Comparison of ENCODE assay signal across 8 cellular contexts in genomic region chr17:50864747-50865059, GRCh38. TPM values are rescaled to one million over a fixed set of nuclear protein-coding genes. Genes with fewer than 3 reads are reported as not detected.
DNase-seq lines count a peak whose midpoint lies in the region; ATAC-seq, FAIRE-seq and TF ChIP-seq lines count a peak whose summit lies in the region.

No MANE protein-coding gene starts in this region.

- POLR2A ChIA-PET in CD8-positive, alpha-beta memory T cell (lab: Charles Lee), result interaction anchor here (3.0 to 5.2 kb wide), 6 partner anchors 12 to 256 kb away, joined by 10 to 70 read pairs (median 31); partner anchors contain the start of gene SPAG9
- POLR2A ChIA-PET in endothelial cell of umbilical vein (lab: Charles Lee), result interaction anchor here (2.3 to 2.9 kb wide), 4 partner anchors 11 to 256 kb away, joined by 10 to 67 read pairs (median 21); partner anchors contain the start of gene SPAG9

- ATAC-seq in HG02938 (IDR thresholded peaks at IDR 0.05; ENCODE audit: unreplicated experiment) (no peak), HG03025 (IDR thresholded peaks at IDR 0.05; ENCODE audit: low FRiP score, unreplicated experiment) (no peak), GM19023 (IDR thresholded peaks at IDR 0.05; ENCODE audit: unreplicated experiment) (no peak)

- H3K36me3 Mint-ChIP-seq in CD8-positive, alpha-beta memory T cell, result peaks cover 5 to 40% (median 17%) of the 10 kb centered on the region in 3 donors

- H3K79me2 ChIP-seq in endothelial cell of umbilical vein (ENCODE audit: control insufficient read depth, insufficient read depth, low read length), result peaks cover 4% of the 10 kb centered on the region

- no peaks in the 10 kb centered on the region for H4K20me1 ChIP-seq in endothelial cell of umbilical vein (replicated peaks; ENCODE audit: control insufficient read depth, extremely low read depth, insufficient read depth, low read length)

- intact Hi-C loops in endothelial cell of umbilical vein (cut with micrococcal nuclease), result loop anchor here (5.0 kb wide), 1 partner anchor 398 kb away; the partner anchor contains the start of genes MBTD1 and UTP18
- intact Hi-C loops in ovary (cut with DNase I), result loop anchor here in 2 of 4 donors (5.0 kb wide), 4 partner anchors 38 to 88 kb away; no protein-coding TSS in a partner anchor

- no peak for TF ChIP-seq EP300 in ovary (IDR thresholded peaks at IDR 0.05)

- peaks cover 0 to 3% (median 0%) of the 10 kb centered on the region in 5 donors for H3K9me3 Mint-ChIP-seq in CD8-positive, alpha-beta memory T cell

- CTCF ChIA-PET in CD8-positive, alpha-beta memory T cell (lab: Charles Lee), result interaction anchor here (1.2 to 3.6 kb wide), 4 partner anchors 12 to 87 kb away, joined by 3 to 38 read pairs (median 14); no protein-coding TSS in a partner anchor
- CTCF ChIA-PET in endothelial cell of umbilical vein (lab: Charles Lee), result interaction anchor here (7.5 to 8.0 kb wide), 2 partner anchors 14 to 88 kb away, joined by 125 to 149 read pairs; no protein-coding TSS in a partner anchor

- no peaks in the 10 kb centered on the region for H3K9me3 ChIP-seq in CD8-positive, alpha-beta memory T cell (ENCODE audit: low read length)
- H3K9me3 ChIP-seq in Peyer's patch (no peaks in the 10 kb centered on the region), endothelial cell of umbilical vein (replicated peaks; ENCODE audit: control insufficient read depth, insufficient read depth, low read length) (no peaks in the 10 kb centered on the region), ovary (no peaks in the 10 kb centered on the region)

- peak overlapping the region; percentile 73 for H3K9ac ChIP-seq in endothelial cell of umbilical vein (replicated peaks; ENCODE audit: extremely low read depth, insufficient read depth, low read length)

- peaks cover 56% of the 10 kb centered on the region for H3K4me1 ChIP-seq in CD8-positive, alpha-beta memory T cell (ENCODE audit: insufficient read depth, low read length)
- H3K4me1 ChIP-seq in Peyer's patch (peaks cover 0 to 9% (median 3%) of the 10 kb centered on the region in 4 donors), endothelial cell of umbilical vein (ENCODE audit: control insufficient read depth, extremely low read depth, insufficient read depth, low read length) (peaks cover 11% of the 10 kb centered on the region), ovary (ENCODE audit: insufficient read depth) (peaks cover 2% of the 10 kb centered on the region)

- H3K27me3 Mint-ChIP-seq in CD8-positive, alpha-beta memory T cell, result peaks cover 0 to 3% of the 10 kb centered on the region in 2 donors

- FAIRE-seq in endothelial cell of umbilical vein (lab: Jason Lieb, UNC), result no peak

- H3K27ac Mint-ChIP-seq in CD8-positive, alpha-beta memory T cell, result peak overlapping the region; percentile 95 to 99 (median 97)

- H3K36me3 ChIP-seq in CD8-positive, alpha-beta memory T cell (ENCODE audit: insufficient read depth, low read length), result peaks cover 10% of the 10 kb centered on the region
- peaks cover 0 to 27% (median 0%) of the 10 kb centered on the region in 3 donors for H3K36me3 ChIP-seq in Peyer's patch
- peaks cover 2 to 5% of the 10 kb centered on the region in 2 experiments for H3K36me3 ChIP-seq in endothelial cell of umbilical vein (ENCODE audit: control insufficient read depth in 2 of 2, extremely low read depth in 1 of 2, insufficient read depth in 2 of 2, low read length in 2 of 2)
- no peaks in the 10 kb centered on the region for H3K36me3 ChIP-seq in ovary

- no peak for DNase-seq in CD8-positive, alpha-beta memory T cell
- DNase-seq in Peyer's patch, result no peak
- DNase-seq in endothelial cell of umbilical vein (ENCODE audit: low read depth, low spot score), result no peak
- DNase-seq in ovary, result no peak
- no peak for DNase-seq in cerebellar nuclear complex (lab: John Stamatoyannopoulos, UW)

- TF ChIP-seq CTCF in Peyer's patch (IDR thresholded peaks at IDR 0.05) (peak in 2 of 6 experiments; percentile 12 to 16), endothelial cell of umbilical vein (IDR thresholded peaks at IDR 0.05; ENCODE audit: extremely low read depth in 1 of 2, insufficient read depth in 1 of 2, low read depth in 1 of 2, low read length in 2 of 2) (no peak), ovary (IDR thresholded peaks at IDR 0.05) (no peak)

- peak overlapping the region; percentile 85 for H3K27ac ChIP-seq in CD8-positive, alpha-beta memory T cell (ENCODE audit: low read depth, low read length)
- H3K27ac ChIP-seq in Peyer's patch (peak overlapping the region; percentile 95 to 100 (median 99)), endothelial cell of umbilical vein (ENCODE audit: insufficient read depth, low read depth, low read length) (no peak overlapping the region), ovary (peak overlapping the region; percentile 71 to 98)

- no peaks in the 10 kb centered on the region for H3K9me1 ChIP-seq in endothelial cell of umbilical vein (replicated peaks; ENCODE audit: control insufficient read depth, extremely low read depth, insufficient read depth, low read length)

- H3K27me3 ChIP-seq in CD8-positive, alpha-beta memory T cell (ENCODE audit: insufficient read depth, low read length, poor library complexity, severe bottlenecking), result no peaks in the 10 kb centered on the region
- H3K27me3 ChIP-seq in Peyer's patch (no peaks in the 10 kb centered on the region), endothelial cell of umbilical vein (ENCODE audit: control insufficient read depth in 2 of 2, insufficient read depth in 2 of 2, low read length in 2 of 2) (no peaks in the 10 kb centered on the region), ovary (no peaks in the 10 kb centered on the region)

- H2AFZ ChIP-seq in endothelial cell of umbilical vein (ENCODE audit: low read depth, low read length), result peak overlapping the region; percentile 22

- H3K4me3 ChIP-seq in CD8-positive, alpha-beta memory T cell (ENCODE audit: low read length), result peak overlapping the region; percentile 97
- H3K4me3 ChIP-seq in Peyer's patch (peak overlapping the region; percentile 82 to 99 (median 96)), endothelial cell of umbilical vein (replicated peaks in 1 of 3; ENCODE audit: insufficient read depth in 1 of 3, low read depth in 1 of 3, low read length in 3 of 3) (peak overlapping the region; percentile 29 to 82 (median 63)), ovary (peak overlapping the region; percentile 99)

- peak overlapping the region; percentile 96 for H3K4me2 ChIP-seq in endothelial cell of umbilical vein (ENCODE audit: insufficient read depth, low read length)

- dilution Hi-C loops in endothelial cell of umbilical vein (cut with MboI; ENCODE audit: extremely low pct_ligation_motif_present, low sequenced_read_pairs), result no loop called here

- peaks cover 52 to 64% (median 60%) of the 10 kb centered on the region in 3 donors for H3K4me1 Mint-ChIP-seq in CD8-positive, alpha-beta memory T cell

- peak in 1 of 2 donors; percentile 25 for TF ChIP-seq POLR2A in Peyer's patch (IDR thresholded peaks at IDR 0.05)
- no peak for TF ChIP-seq POLR2A in endothelial cell of umbilical vein (IDR thresholded peaks at IDR 0.05; ENCODE audit: low read depth, low read length)
- TF ChIP-seq POLR2A in ovary (IDR thresholded peaks at IDR 0.05), result no peak

- peak overlapping the region; percentile 95 to 99 (median 98) for H3K4me3 Mint-ChIP-seq in CD8-positive, alpha-beta memory T cell

- WGBS in ovary, 3 donors, result 3 to 6% (median 6%) methylated on average over 6 of the region's 6 CpGs

- no TSS peak for BruUV-seq in endothelial cell of umbilical vein (replicated peaks; lab: Mats Ljungman, UMichigan)

TF ChIP-seq in endothelial cell of umbilical vein, 7 proteins besides CTCF, POLR2A, EP300 and RAD21:
- TF ChIP-seq EZH2 (IDR thresholded peaks at IDR 0.05; ENCODE audit: borderline replicate concordance, low read depth, low read length, severe bottlenecking) (no peak), MAX (IDR thresholded peaks at IDR 0.05; ENCODE audit: insufficient read depth, insufficient read length) (no peak), FOS (IDR thresholded peaks at IDR 0.05; ENCODE audit: borderline replicate concordance, insufficient read depth, low read length) (no peak), GATA2 (IDR thresholded peaks at IDR 0.05; ENCODE audit: insufficient read depth, insufficient read length, low read depth, low read length) (no peak), MYC (IDR thresholded peaks at IDR 0.05; ENCODE audit: low read depth, low read length) (no peak), JUN (IDR thresholded peaks at IDR 0.05; ENCODE audit: borderline replicate concordance, insufficient read depth, insufficient read length, low read depth) (no peak), POLR2AphosphoS5 (IDR thresholded peaks at IDR 0.05; ENCODE audit: insufficient read depth, low read depth, low read length) (no peak)
TF ChIP-seq in endothelial cell of umbilical vein: peak in this region for 0.

RNA-seq across cellular contexts. Expression of gene TOB1, which starts 1.5 kb away (rescaled TPM):
- total RNA-seq in CD8-positive, alpha-beta memory T cell, result 10 to 100 TPM; 32.6 to 34.5 TPM
- polyA plus RNA-seq in CD8-positive, alpha-beta memory T cell, result 53.4 TPM
- total RNA-seq in Peyer's patch (100 to 1,000 TPM in 1 of 4 donors, 10 to 100 TPM in 3; 38.0 to 101 (median 60.6) TPM), endothelial cell of umbilical vein (12.9 and 13.0 TPM in 2 replicates), ovary (100 to 1,000 TPM in 1 of 7 donors, 10 to 100 TPM in 6; 28.6 to 150 (median 79.2) TPM)
- polyA plus RNA-seq in endothelial cell of umbilical vein (3.3 and 4.2 TPM in 2 replicates), ovary (10 to 100 TPM; 19.6 to 49.3 TPM)
- 3.3 and 3.6 TPM in 2 replicates for polyA plus RNA-seq in endothelial cell of umbilical vein (2011; cell fraction: cytosol; rRNA removed)
- polyA plus RNA-seq in endothelial cell of umbilical vein (2011; cell fraction: nucleus; rRNA removed), result 2.3 and 2.6 TPM in 2 replicates
- polyA plus RNA-seq in endothelial cell of umbilical vein (2012), result 10.7 and 13.5 TPM in 2 replicates
- 5.9 and 6.1 TPM in 2 replicates for polyA minus RNA-seq in endothelial cell of umbilical vein
- polyA minus RNA-seq in endothelial cell of umbilical vein (2011; cell fraction: cytosol; rRNA and poly(A)+ RNA removed), result 103 TPM
- polyA minus RNA-seq in endothelial cell of umbilical vein (2011; cell fraction: nucleus; rRNA and poly(A)+ RNA removed), result 3.0 and 9.5 TPM in 2 replicates

RNA-seq across cellular contexts. Expression of gene WFIKKN2, which starts 29.3 kb away (rescaled TPM):
- not detected for total RNA-seq in CD8-positive, alpha-beta memory T cell
- not detected for polyA plus RNA-seq in CD8-positive, alpha-beta memory T cell
- total RNA-seq in Peyer's patch, result not detected
- not detected in 2 replicates for total RNA-seq in endothelial cell of umbilical vein
- polyA plus RNA-seq in endothelial cell of umbilical vein, result 0.03 TPM in 1 of 2 replicates, not detected in the other
- not detected in 2 replicates for polyA plus RNA-seq in endothelial cell of umbilical vein (2011; cell fraction: cytosol; rRNA removed)
- polyA plus RNA-seq in endothelial cell of umbilical vein (2011; cell fraction: nucleus; rRNA removed), result not detected in 2 replicates
- polyA plus RNA-seq in endothelial cell of umbilical vein (2012), result not detected in 2 replicates
- not detected in 2 replicates for polyA minus RNA-seq in endothelial cell of umbilical vein
- polyA minus RNA-seq in endothelial cell of umbilical vein (2011; cell fraction: cytosol; rRNA and poly(A)+ RNA removed), result not detected
- not detected in 2 replicates for polyA minus RNA-seq in endothelial cell of umbilical vein (2011; cell fraction: nucleus; rRNA and poly(A)+ RNA removed)
- 100 to 1,000 TPM in 4 of 7 donors, 10 to 100 TPM in 3; 29.8 to 178 (median 107) TPM for total RNA-seq in ovary
- 10 to 100 TPM; 20.9 to 71.5 TPM for polyA plus RNA-seq in ovary

Comparison
In these comparisons a context has a peak if more than half of its experiments do, and no peak if none do; other contexts are left out.
1. RNA of gene WFIKKN2, which starts 29.3 kb away (total RNA-seq): 29.8 to 178 TPM in ovary; not detected in CD8-positive, alpha-beta memory T cell, not detected in Peyer's patch and not detected in endothelial cell of umbilical vein; every median in the first group is over 10 times any median in the second.
2. Peak in every context shown above with its lines, with median percentiles within 50 percentile points of each other: H3K4me3 ChIP-seq.